ENCODE assay signal across 32 cellular contexts in genomic region chr1:84839544-84839943, GRCh38. TPM values are rescaled to one million over a fixed set of nuclear protein-coding genes. Genes with fewer than 3 reads are reported as not detected.
"Had no signal": no experiment of that assay in that cellular context is flagged by ENCODE, and none has a peak within 500 bp of the region (broad histone marks: within the 10 kb centered on the region; RNA-seq: fewer than 3 reads in every experiment).

No MANE protein-coding gene starts in this region.

- ATAC-seq: activated CD8-positive, alpha-beta memory T cell treated with anti-CD3 and anti-CD28 coated beads, Interleukin-2, amount 10 ng/mL, durations not matched to agents 7 days and 5 days; activated CD8-positive, alpha-beta T cell treated with anti-CD3 and anti-CD28 coated beads, Interleukin-2, amount 10 ng/mL, durations not matched to agents 7 days and 5 days; activated naive CD8-positive, alpha-beta T cell treated with anti-CD3 and anti-CD28 coated beads, Interleukin-2, amount 50 U/mL, for 24 hours had no signal

- H3K27ac ChIP-seq: ascending aorta, cardiac muscle cell, VCaP had no signal

- H3K36me3 ChIP-seq: ascending aorta, cardiac muscle cell had no signal

- H3K27me3 ChIP-seq: ascending aorta, cardiac muscle cell had no signal

- H3K4me3 ChIP-seq: ascending aorta, cardiac muscle cell had no signal

- DNase-seq: activated B cell treated with CpG ODN at 0.5 μM for 24 hours; activated CD4-positive, alpha-beta memory T cell treated with anti-CD3 and anti-CD28 coated beads, Interleukin-2, amount 10 ng/mL, durations not matched to agents 7 days and 5 days; activated CD4-positive, alpha-beta T cell treated with anti-CD3 and anti-CD28 coated beads for 4 hours; activated CD4-positive, alpha-beta T cell treated with anti-CD3 and anti-CD28 coated beads, Interleukin-2, amount 10 ng/mL, durations not matched to agents 24 days and 14 days; activated CD4-positive, alpha-beta T cell treated with anti-CD3 and anti-CD28 coated beads, Interleukin-2, amount 50 U/mL, for 1 hour; activated CD4-positive, alpha-beta T cell treated with anti-CD3 and anti-CD28 coated beads, Interleukin-2, amount 50 U/mL, for 4 hours; activated CD4-positive, CD25-positive, alpha-beta regulatory T cell treated with anti-CD3 and anti-CD28 coated beads, Interleukin-2, amount 50 U/mL, for 72 hours; activated CD8-positive, alpha-beta memory T cell treated with anti-CD3 and anti-CD28 coated beads for 24 hours; activated CD8-positive, alpha-beta memory T cell treated with anti-CD3 and anti-CD28 coated beads, Interleukin-2, amount 10 ng/mL, durations not matched to agents 7 days and 5 days; activated CD8-positive, alpha-beta memory T cell treated with anti-CD3 and anti-CD28 coated beads, Interleukin-2, amount 50 U/mL, for 48 hours; activated CD8-positive, alpha-beta T cell treated with anti-CD3 and anti-CD28 coated beads, Interleukin-2, amount 10 ng/mL, durations not matched to agents 7 days and 5 days; activated effector memory CD4-positive, alpha-beta T cell treated with Interleukin-2 at 50 U/mL for 16 hours; activated gamma-delta T cell; activated naive CD4-positive, alpha-beta T cell treated with anti-CD3 and anti-CD28 coated beads, Interleukin-2, amount 10 ng/mL, durations not matched to agents 7 days and 5 days; activated naive CD4-positive, alpha-beta T cell treated with Interleukin-2 at 50 U/mL for 16 hours; activated naive CD8-positive, alpha-beta T cell treated with anti-CD3 and anti-CD28 coated beads, Interleukin-2, amount 10 ng/mL, durations not matched to agents 7 days and 5 days; activated naive CD8-positive, alpha-beta T cell treated with anti-CD3 and anti-CD28 coated beads, Interleukin-2, amount 50 U/mL, for 24 hours; activated T-cell treated with anti-CD3 and anti-CD28 coated beads, Interleukin-2, amount 50 U/mL, for 24 hours; activated T-cell treated with anti-CD3 and anti-CD28 coated beads, Interleukin-2, amount 50 U/mL, for 48 hours; amygdala; anterior cingulate cortex; caudate nucleus; cerebellar nuclear complex; T-helper 2 cell; T-helper 9 cell had no signal

- H3K9me3 ChIP-seq: ascending aorta had no signal

- FAIRE-seq: bronchial epithelial cell, TTC549 had no signal

RNA-seq across cellular contexts. Expression of gene LPAR3, which starts 53.5 kb away (rescaled TPM):
- total RNA-seq: activated T-helper 2 cell treated with anti-CD3 and anti-CD28 coated beads, Interferon-gamma antibody, Interleukin-2, Interleukin-4, amounts not matched to agents 10 μg/mL and 5 μg/mL and 100 μg/mL, durations not matched to agents 14 hours and 24 hours and 36 hours; ascending aorta; chondrocyte had no signal
